In the genomic region with DNA sequence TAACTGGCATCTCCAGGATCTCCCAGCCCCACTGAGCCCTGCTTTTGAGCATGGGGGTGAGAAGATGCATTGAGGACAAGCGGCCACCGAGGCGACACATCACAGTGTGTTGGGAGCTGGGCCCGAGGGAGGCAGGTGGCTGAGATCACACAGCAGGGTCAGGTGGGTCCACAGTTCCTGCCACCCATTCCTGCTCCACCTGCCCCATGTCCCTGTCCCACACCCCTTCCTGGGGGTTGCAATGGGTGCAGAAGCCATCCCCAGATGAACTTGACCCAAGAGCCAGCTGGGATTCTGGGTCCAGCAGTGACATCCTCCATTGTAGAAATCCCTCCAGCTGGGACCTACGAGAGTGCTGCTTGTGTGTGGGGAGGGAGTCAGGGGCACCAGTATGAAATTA, we compare ENCODE assay signal across 15 cellular contexts. TPM values are rescaled to one million over a fixed set of nuclear protein-coding genes. Genes with fewer than 3 reads are reported as not detected.
DNase-seq lines count a peak whose midpoint lies in the region; ATAC-seq, FAIRE-seq and TF ChIP-seq lines count a peak whose summit lies in the region.
"Had no signal": no experiment of that assay in that cellular context is flagged by ENCODE, and none has a peak within 500 bp of the region (broad histone marks: within the 10 kb centered on the region; RNA-seq: fewer than 3 reads in every experiment).

No MANE protein-coding gene starts in this region.

- no peak for ATAC-seq in GM18873 (IDR thresholded peaks at IDR 0.05; ENCODE audit: low FRiP score, unreplicated experiment)

- H3K27ac ChIP-seq in coronary artery (peak overlapping the region; percentile 94 to 96), liver (ENCODE audit: low read depth in 1 of 2, low read length in 2 of 2) (peak overlapping the region; percentile 69 to 79), smooth muscle cell (ENCODE audit: low read depth) (no peak overlapping the region)
- H3K27ac ChIP-seq: BLaER1 had no signal

- peak overlapping the region; percentile 51 to 80 for H3K9ac ChIP-seq in liver (ENCODE audit: low read depth in 1 of 2, low read length in 2 of 2)
- no peak overlapping the region for H3K9ac ChIP-seq in smooth muscle cell (ENCODE audit: low read depth)
- H3K9ac ChIP-seq: BLaER1 had no signal

- TF ChIP-seq CTCF in coronary artery (IDR thresholded peaks at IDR 0.05) (no peak), liver (IDR thresholded peaks at IDR 0.05; ENCODE audit: low read depth, low read length, missing input control) (no peak), smooth muscle cell (IDR thresholded peaks at IDR 0.05; ENCODE audit: borderline replicate concordance, insufficient read depth, poor library complexity, severe bottlenecking) (no peak)

- no peaks in the 10 kb centered on the region for H3K79me2 ChIP-seq in smooth muscle cell (ENCODE audit: low read depth)

- H3K36me3 ChIP-seq in liver (ENCODE audit: control insufficient read depth in 4 of 4, insufficient read depth in 3 of 4, low read depth in 1 of 4, low read length in 3 of 4), result peaks cover 6 to 28% (median 15%) of the 10 kb centered on the region in 4 donors
- H3K36me3 ChIP-seq in smooth muscle cell (ENCODE audit: low read depth), result no peaks in the 10 kb centered on the region
- H3K36me3 ChIP-seq: BLaER1, HAP-1 had no signal

- H3K27me3 ChIP-seq in liver (ENCODE audit: control insufficient read depth in 4 of 4, insufficient read depth in 4 of 4, low read length in 3 of 4), result no peaks in the 10 kb centered on the region
- H3K27me3 ChIP-seq in smooth muscle cell (ENCODE audit: low read depth), result no peaks in the 10 kb centered on the region

- peaks cover 12% of the 10 kb centered on the region for H3F3A ChIP-seq in smooth muscle cell (ENCODE audit: low read depth)

- H2AFZ ChIP-seq in smooth muscle cell (ENCODE audit: low read depth), result no peak overlapping the region

- 41% methylated on average over 5 of the region's 5 CpGs for WGBS in liver
- whole genome bisulfite sequencing in smooth muscle cell (ENCODE audit: low lambda C conversion rate), result 94% methylated on average over 5 of the region's 5 CpGs

- H3K4me1 ChIP-seq in liver (ENCODE audit: control insufficient read depth in 4 of 4, insufficient read depth in 4 of 4, low read length in 3 of 4), result peaks cover 7 to 78% (median 50%) of the 10 kb centered on the region in 4 donors
- no peaks in the 10 kb centered on the region for H3K4me1 ChIP-seq in smooth muscle cell (ENCODE audit: low read depth)
- H3K4me1 ChIP-seq: HAP-1 had no signal

- DNase-seq in HTR-8/SVneo (ENCODE audit: insufficient read length, low spot score) (no peak), coronary artery (ENCODE audit: low spot score) (no peak), smooth muscle cell (lab: John Stamatoyannopoulos, UW; ENCODE audit: unreplicated experiment) (no peak), NCI-H2107 treated with DMSO at 0.1 percent for 48 hours (lab: John Stamatoyannopoulos, UW; ENCODE audit: unreplicated experiment) (no peak)
- DNase-seq in activated CD8-positive, alpha-beta memory T cell treated with anti-CD3 and anti-CD28 coated beads, Interleukin-2, amount 50 U/mL, for 48 hours, result no peak
- DNase-seq in stimulated activated naive CD4-positive, alpha-beta T cell treated with Interleukin-2 at 50 U/mL for 16 hours (lab: John Stamatoyannopoulos, UW), result no peak
- DNase-seq: activated CD4-positive, alpha-beta T cell treated with anti-CD3 and anti-CD28 coated beads for 1 hour; glutamatergic neuron; occipital lobe; stimulated activated CD8-positive, alpha-beta memory T cell treated with anti-CD3 and anti-CD28 coated beads, Interleukin-4, amount 100 ng/mL, for 48 hours had no signal

- H3K9me3 ChIP-seq in liver (ENCODE audit: control insufficient read depth in 4 of 4, low read length in 3 of 4), result no peaks in the 10 kb centered on the region
- H3K9me3 ChIP-seq in smooth muscle cell (replicated peaks; ENCODE audit: low read depth), result no peaks in the 10 kb centered on the region
- H3K9me3 ChIP-seq: BLaER1, HAP-1 had no signal

- peak; percentile 72 for FAIRE-seq in HTR-8/SVneo (lab: Jason Lieb, UNC)
- FAIRE-seq: GM12892 had no signal

- H4K20me1 ChIP-seq in smooth muscle cell (ENCODE audit: low read depth), result no peaks in the 10 kb centered on the region
- H4K20me1 ChIP-seq: BLaER1 had no signal

- no peak for TF ChIP-seq RAD21 in liver (IDR thresholded peaks at IDR 0.05)

- H3K4me2 ChIP-seq in smooth muscle cell, result peak overlapping the region; percentile 84

- H3K4me3 ChIP-seq in coronary artery (peak overlapping the region; percentile 82), liver (ENCODE audit: low read depth in 1 of 3, low read length in 3 of 3) (peak overlapping the region; percentile 66 to 98 (median 71)), smooth muscle cell (no peak overlapping the region)
- H3K4me3 ChIP-seq: BLaER1 had no signal

TF ChIP-seq in liver, 16 proteins besides CTCF, POLR2A, EP300 and RAD21:
- TF ChIP-seq FOXA1 (IDR thresholded peaks at IDR 0.05) (no peak), JUND (IDR thresholded peaks at IDR 0.05) (no peak), RXRA (IDR thresholded peaks at IDR 0.05) (peak in 1 of 2 donors; percentile 29), SP1 (IDR thresholded peaks at IDR 0.05) (no peak), HNF4A (conservative IDR thresholded peaks at IDR 0.05) (peak in 1 of 2 donors; percentile 11)
- TF ChIP-seq, protein P1, sequence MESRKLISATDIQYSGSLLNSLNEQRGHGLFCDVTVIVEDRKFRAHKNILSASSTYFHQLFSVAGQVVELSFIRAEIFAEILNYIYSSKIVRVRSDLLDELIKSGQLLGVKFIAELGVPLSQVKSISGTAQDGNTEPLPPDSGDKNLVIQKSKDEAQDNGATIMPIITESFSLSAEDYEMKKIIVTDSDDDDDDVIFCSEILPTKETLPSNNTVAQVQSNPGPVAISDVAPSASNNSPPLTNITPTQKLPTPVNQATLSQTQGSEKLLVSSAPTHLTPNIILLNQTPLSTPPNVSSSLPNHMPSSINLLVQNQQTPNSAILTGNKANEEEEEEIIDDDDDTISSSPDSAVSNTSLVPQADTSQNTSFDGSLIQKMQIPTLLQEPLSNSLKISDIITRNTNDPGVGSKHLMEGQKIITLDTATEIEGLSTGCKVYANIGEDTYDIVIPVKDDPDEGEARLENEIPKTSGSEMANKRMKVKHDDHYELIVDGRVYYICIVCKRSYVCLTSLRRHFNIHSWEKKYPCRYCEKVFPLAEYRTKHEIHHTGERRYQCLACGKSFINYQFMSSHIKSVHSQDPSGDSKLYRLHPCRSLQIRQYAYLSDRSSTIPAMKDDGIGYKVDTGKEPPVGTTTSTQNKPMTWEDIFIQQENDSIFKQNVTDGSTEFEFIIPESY (IDR thresholded peaks at IDR 0.05), result no peak
- TF ChIP-seq, protein P2, sequence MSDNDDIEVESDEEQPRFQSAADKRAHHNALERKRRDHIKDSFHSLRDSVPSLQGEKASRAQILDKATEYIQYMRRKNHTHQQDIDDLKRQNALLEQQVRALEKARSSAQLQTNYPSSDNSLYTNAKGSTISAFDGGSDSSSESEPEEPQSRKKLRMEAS (IDR thresholded peaks at IDR 0.05), result no peak
TF ChIP-seq in liver: peak in this region for 2.

RNA-seq across cellular contexts. Expression of a gene that starts 1.0 kb away (rescaled TPM):
- total RNA-seq in liver (100 to 1,000 TPM; 120 to 260 TPM), smooth muscle cell (53.6 and 72.0 TPM in 2 replicates)
- polyA plus RNA-seq in liver (100 to 1,000 TPM; 106 to 375 TPM), smooth muscle cell (41.7 and 85.6 TPM in 2 replicates)
